Comparison of ENCODE assay signal across 8 cellular contexts in the genomic region with DNA sequence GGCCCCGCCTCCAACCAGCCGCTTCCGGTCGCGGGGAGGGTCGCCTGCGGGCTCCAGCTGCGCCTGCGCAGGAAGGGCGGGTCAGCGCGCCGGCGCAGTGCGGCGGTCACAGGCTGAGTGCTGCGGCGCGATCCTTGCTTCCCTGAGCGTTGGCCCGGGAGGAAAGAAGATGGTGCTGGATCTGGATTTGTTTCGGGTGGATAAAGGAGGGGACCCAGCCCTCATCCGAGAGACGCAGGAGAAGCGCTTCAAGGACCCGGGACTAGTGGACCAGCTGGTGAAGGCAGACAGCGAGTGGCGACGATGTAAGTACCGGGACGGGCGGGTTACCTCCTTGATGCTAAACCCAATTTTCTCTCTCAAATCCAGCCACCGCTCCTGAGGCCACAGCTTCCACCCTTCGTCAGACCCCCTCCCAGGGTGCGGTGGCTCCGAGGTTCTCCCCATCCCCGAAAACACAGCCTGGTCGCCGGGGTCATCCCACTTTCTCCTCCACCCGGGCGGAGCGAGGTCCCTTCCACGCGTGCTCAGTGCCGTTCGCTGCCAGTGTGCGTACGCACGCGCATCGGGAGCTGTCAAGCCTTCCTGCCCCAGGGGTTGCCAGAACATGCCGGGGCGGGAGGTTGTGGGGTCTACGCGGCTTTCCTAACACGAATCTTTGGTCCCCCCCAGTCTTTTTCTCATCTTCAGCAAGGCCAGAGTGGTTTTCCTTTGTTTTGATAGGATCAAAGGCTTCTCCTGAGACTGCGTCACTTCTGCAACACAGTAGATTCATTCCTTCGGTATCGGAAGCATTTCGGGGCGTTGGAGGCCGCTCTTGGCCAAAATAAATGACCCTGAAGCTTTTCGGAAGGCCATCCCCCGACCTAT. TPM values are rescaled to one million over a fixed set of nuclear protein-coding genes. Genes with fewer than 3 reads are reported as not detected.
DNase-seq lines count a peak whose midpoint lies in the region; ATAC-seq and TF ChIP-seq lines count a peak whose summit lies in the region.

A gene with protein sequence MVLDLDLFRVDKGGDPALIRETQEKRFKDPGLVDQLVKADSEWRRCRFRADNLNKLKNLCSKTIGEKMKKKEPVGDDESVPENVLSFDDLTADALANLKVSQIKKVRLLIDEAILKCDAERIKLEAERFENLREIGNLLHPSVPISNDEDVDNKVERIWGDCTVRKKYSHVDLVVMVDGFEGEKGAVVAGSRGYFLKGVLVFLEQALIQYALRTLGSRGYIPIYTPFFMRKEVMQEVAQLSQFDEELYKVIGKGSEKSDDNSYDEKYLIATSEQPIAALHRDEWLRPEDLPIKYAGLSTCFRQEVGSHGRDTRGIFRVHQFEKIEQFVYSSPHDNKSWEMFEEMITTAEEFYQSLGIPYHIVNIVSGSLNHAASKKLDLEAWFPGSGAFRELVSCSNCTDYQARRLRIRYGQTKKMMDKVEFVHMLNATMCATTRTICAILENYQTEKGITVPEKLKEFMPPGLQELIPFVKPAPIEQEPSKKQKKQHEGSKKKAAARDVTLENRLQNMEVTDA (plus strand): TSS at position 95 of the 870 bp plus-strand sequence. CDS start 75 bp downstream, at position 170.

- TF ChIP-seq CTCF in activated CD8-positive, alpha-beta T cell treated with anti-CD3 and anti-CD28 coated beads for 36 hours (IDR thresholded peaks at IDR 0.05): no peak
- no peak for TF ChIP-seq CTCF in lower lobe of right lung (IDR thresholded peaks at IDR 0.05)

- H3K4me1 Mint-ChIP-seq in activated CD8-positive, alpha-beta T cell treated with anti-CD3 and anti-CD28 coated beads for 36 hours (ENCODE audit: low read depth): peaks cover 29% of the 10 kb centered on the region

- POLR2A ChIA-PET in activated CD8-positive, alpha-beta T cell treated with anti-CD3 and anti-CD28 coated beads for 36 hours (lab: Charles Lee): interaction anchor here (0.7 to 3.1 kb wide), 25 partner anchors 8 to 1543 kb away, joined by 3 to 28 read pairs (median 4); partner anchors contain the start of genes AMIGO1, ATXN7L2, GSTM4 and PSMA5

- peak within 1 kb of the TSS; percentile 99 for H3K27ac Mint-ChIP-seq in activated CD8-positive, alpha-beta T cell treated with anti-CD3 and anti-CD28 coated beads for 36 hours

- intact Hi-C loops in activated CD8-positive, alpha-beta T cell treated with anti-CD3 and anti-CD28 coated beads for 36 hours (cut with micrococcal nuclease): loop anchor here (5.0 kb wide), 1 partner anchor 183 kb away; the partner anchor contains the start of gene SORT1
- intact Hi-C loops in lower lobe of right lung (cut with DNase I): no loop called here

- H3K36me3 ChIP-seq in lower lobe of right lung: peaks cover 17% of the 10 kb centered on the region

- peak within 1 kb of the TSS; percentile 100 for H3K4me3 Mint-ChIP-seq in activated CD8-positive, alpha-beta T cell treated with anti-CD3 and anti-CD28 coated beads for 36 hours

- H3K9me3 ChIP-seq in lower lobe of right lung: no peaks in the 10 kb centered on the region

- CTCF ChIA-PET in activated CD8-positive, alpha-beta T cell treated with anti-CD3 and anti-CD28 coated beads for 36 hours (lab: Charles Lee): interaction anchor here (1.0 to 4.3 kb wide), 14 partner anchors 10 to 318 kb away, joined by 3 to 39 read pairs (median 4); partner anchors contain the start of gene CYB561D1

- peak within 1 kb of the TSS; percentile 91 for H3K27ac ChIP-seq in lower lobe of right lung

- DNase-seq in CD1c-positive myeloid dendritic cell (ENCODE audit: extremely low spot score) (peak; percentile 94), NCI-H82 treated with DMSO at 0.1 percent for 48 hours (lab: John Stamatoyannopoulos, UW; ENCODE audit: unreplicated experiment) (peak; percentile 79), ecto neural progenitor cell (ENCODE audit: low spot score) (peak; percentile 94), lower lobe of right lung (peak; percentile 89)
- peak; percentile 89 for DNase-seq in activated CD8-positive, alpha-beta T cell treated with anti-CD3 and anti-CD28 coated beads for 36 hours
- DNase-seq in stimulated activated CD4-positive, alpha-beta T cell treated with anti-CD3 and anti-CD28 coated beads, TNF-alpha, amount 100 ng/mL, for 24 hours (ENCODE audit: low read depth in 3 of 3): peak; percentile 67 to 88 (median 82)

- H3K36me3 Mint-ChIP-seq in activated CD8-positive, alpha-beta T cell treated with anti-CD3 and anti-CD28 coated beads for 36 hours (ENCODE audit: low read depth): peaks cover 37% of the 10 kb centered on the region

- H3K4me3 ChIP-seq in lower lobe of right lung: peak within 1 kb of the TSS; percentile 100

- H3K27me3 Mint-ChIP-seq in activated CD8-positive, alpha-beta T cell treated with anti-CD3 and anti-CD28 coated beads for 36 hours: no peaks in the 10 kb centered on the region

- H3K27me3 ChIP-seq in lower lobe of right lung (ENCODE audit: low read depth): no peaks in the 10 kb centered on the region

- H3K4me1 ChIP-seq in lower lobe of right lung: peaks cover 38% of the 10 kb centered on the region

- peaks cover 2% of the 10 kb centered on the region for H3K9me3 Mint-ChIP-seq in activated CD8-positive, alpha-beta T cell treated with anti-CD3 and anti-CD28 coated beads for 36 hours

- ATAC-seq in GM19372 (IDR thresholded peaks at IDR 0.05; ENCODE audit: low read depth, unreplicated experiment): peak; percentile 77
- peak; percentile 66 for ATAC-seq in HG03520 (IDR thresholded peaks at IDR 0.05; ENCODE audit: unreplicated experiment)
- peak; percentile 86 for ATAC-seq in activated CD8-positive, alpha-beta T cell treated with anti-CD3 and anti-CD28 coated beads for 36 hours
- peak; percentile 96 to 97 for ATAC-seq in lower lobe of right lung

RNA-seq across cellular contexts. Expression of the gene that starts here (rescaled TPM):
- 100 to 1,000 TPM; 226 to 228 TPM for total RNA-seq in activated CD8-positive, alpha-beta T cell treated with anti-CD3 and anti-CD28 coated beads for 36 hours
- 188 TPM for total RNA-seq in lower lobe of right lung

Comparison
In these comparisons a context has a peak if more than half of its experiments do, and no peak if none do; other contexts are left out.
1. Peak in every context shown above with its lines: DNase-seq, ATAC-seq, H3K4me3 ChIP-seq and H3K27ac ChIP-seq.